22 cellular contexts compared by ENCODE assay signal in genomic region chr5:103546858-103547257, GRCh38. TPM values are rescaled to one million over a fixed set of nuclear protein-coding genes. Genes with fewer than 3 reads are reported as not detected.
DNase-seq lines count a peak whose midpoint lies in the region; ATAC-seq and TF ChIP-seq lines count a peak whose summit lies in the region.
"Had no signal": no experiment of that assay in that cellular context is flagged by ENCODE, and none has a peak within 500 bp of the region (broad histone marks: within the 10 kb centered on the region; RNA-seq: fewer than 3 reads in every experiment).

No MANE protein-coding gene starts in this region.

- H3K27ac ChIP-seq in lower lobe of right lung, result no peak overlapping the region
- H3K27ac ChIP-seq in RWPE1, result no peak overlapping the region
- no peak overlapping the region for H3K27ac ChIP-seq in prostate gland
- H3K27ac ChIP-seq: dorsolateral prefrontal cortex, neutrophil, SJSA1, upper lobe of left lung had no signal

- no peak for DNase-seq in lower lobe of right lung
- no peak for DNase-seq in stimulated activated CD4-positive, alpha-beta T cell treated with anti-CD3 and anti-CD28 coated beads, Interleukin-4, amount 100 ng/mL, for 1 hour
- no peak for DNase-seq in RWPE1 (ENCODE audit: low spot score)
- DNase-seq in glutamatergic neuron, result no peak
- DNase-seq in prostate gland (ENCODE audit: low spot score), result no peak
- DNase-seq: activated CD4-positive, alpha-beta memory T cell treated with anti-CD3 and anti-CD28 coated beads for 36 hours; activated naive CD8-positive, alpha-beta T cell treated with anti-CD3 and anti-CD28 coated beads, Interleukin-2, amount 10 ng/mL, durations not matched to agents 7 days and 5 days; Calu3; cerebellar nuclear complex; dorsolateral prefrontal cortex; MG63; NCI-H526 treated with DMSO at 0.1 percent for 48 hours; stimulated activated CD8-positive, alpha-beta memory T cell treated with anti-CD3 and anti-CD28 coated beads, Interleukin-4, amount 100 ng/mL, for 48 hours; T-helper 1 cell; upper lobe of left lung had no signal

- CTCF ChIA-PET in RWPE1 (lab: Yijun Ruan, JAX), result interaction anchor here (0.5 to 0.6 kb wide), 2 partner anchors 8 to 20 kb away, joined by 3 to 4 read pairs; no protein-coding TSS in a partner anchor

- H3K9me3 ChIP-seq in lower lobe of right lung, result no peaks in the 10 kb centered on the region
- no peaks in the 10 kb centered on the region for H3K9me3 ChIP-seq in prostate gland
- H3K9me3 ChIP-seq: MG63, neutrophil, SJSA1, upper lobe of left lung had no signal

- H3K36me3 ChIP-seq in lower lobe of right lung, result peaks cover 8% of the 10 kb centered on the region
- H3K36me3 ChIP-seq in prostate gland, result no peaks in the 10 kb centered on the region
- H3K36me3 ChIP-seq: neutrophil, SJSA1 had no signal

- WGBS in prostate gland, result 36% methylated on average over 2 of the region's 2 CpGs

- no peak overlapping the region for H3K4me3 Mint-ChIP-seq in glutamatergic neuron (ENCODE audit: unreplicated experiment)
- H3K4me3 Mint-ChIP-seq: activated CD4-positive, alpha-beta memory T cell treated with anti-CD3 and anti-CD28 coated beads for 36 hours; activated naive CD8-positive, alpha-beta T cell treated with anti-CD3 and anti-CD28 coated beads, Interleukin-2, amount 10 ng/mL, durations not matched to agents 7 days and 5 days; CD14-positive monocyte had no signal

- no peaks in the 10 kb centered on the region for H3K27me3 Mint-ChIP-seq in glutamatergic neuron (ENCODE audit: unreplicated experiment)
- H3K27me3 Mint-ChIP-seq: activated CD4-positive, alpha-beta memory T cell treated with anti-CD3 and anti-CD28 coated beads for 36 hours; activated naive CD8-positive, alpha-beta T cell treated with anti-CD3 and anti-CD28 coated beads, Interleukin-2, amount 10 ng/mL, durations not matched to agents 7 days and 5 days; progenitor cell of endocrine pancreas had no signal

- H3K4me3 ChIP-seq in lower lobe of right lung (no peak overlapping the region), prostate gland (no peak overlapping the region)
- H3K4me3 ChIP-seq: dorsolateral prefrontal cortex, MG63, SJSA1, upper lobe of left lung had no signal

- intact Hi-C loops in lower lobe of right lung (cut with DNase I), result no loop called here
- intact Hi-C loops in prostate gland (cut with DNase I), result no loop called here

- ATAC-seq in GM18870 (IDR thresholded peaks at IDR 0.05; ENCODE audit: unreplicated experiment) (peak; percentile 80), GM21515 (IDR thresholded peaks at IDR 0.05; ENCODE audit: unreplicated experiment) (peak; percentile 54), HG03159 (IDR thresholded peaks at IDR 0.05; ENCODE audit: unreplicated experiment) (peak; percentile 47), lower lobe of right lung (peak; percentile 50 to 89)

- H3K4me1 ChIP-seq in lower lobe of right lung (no peaks in the 10 kb centered on the region), prostate gland (replicated peaks) (no peaks in the 10 kb centered on the region)
- H3K4me1 ChIP-seq: SJSA1, upper lobe of left lung had no signal

- no peak for TF ChIP-seq POLR2A in prostate gland (IDR thresholded peaks at IDR 0.05)

- H3K4me1 Mint-ChIP-seq in glutamatergic neuron (ENCODE audit: low read depth, unreplicated experiment), result no peaks in the 10 kb centered on the region
- H3K4me1 Mint-ChIP-seq: activated naive CD8-positive, alpha-beta T cell treated with anti-CD3 and anti-CD28 coated beads, Interleukin-2, amount 10 ng/mL, durations not matched to agents 7 days and 5 days; CD14-positive monocyte had no signal

- no peak for TF ChIP-seq CTCF in lower lobe of right lung (IDR thresholded peaks at IDR 0.05)
- TF ChIP-seq CTCF in RWPE1 (conservative IDR thresholded peaks at IDR 0.05; ENCODE audit: low read depth), result no peak
- no peak for TF ChIP-seq CTCF in glutamatergic neuron (IDR thresholded peaks at IDR 0.05; ENCODE audit: partially characterized antibody, unreplicated experiment)
- no peak for TF ChIP-seq CTCF in prostate gland (IDR thresholded peaks at IDR 0.05)

- no peaks in the 10 kb centered on the region for H3K36me3 Mint-ChIP-seq in glutamatergic neuron (ENCODE audit: unreplicated experiment)
- H3K36me3 Mint-ChIP-seq: activated CD4-positive, alpha-beta memory T cell treated with anti-CD3 and anti-CD28 coated beads for 36 hours; activated naive CD8-positive, alpha-beta T cell treated with anti-CD3 and anti-CD28 coated beads, Interleukin-2, amount 10 ng/mL, durations not matched to agents 7 days and 5 days had no signal

- H3K27me3 ChIP-seq in lower lobe of right lung (ENCODE audit: low read depth), result no peaks in the 10 kb centered on the region
- no peaks in the 10 kb centered on the region for H3K27me3 ChIP-seq in prostate gland (replicated peaks; ENCODE audit: insufficient read depth)
- H3K27me3 ChIP-seq: dorsolateral prefrontal cortex, MG63, neutrophil, upper lobe of left lung had no signal

- H3K27ac Mint-ChIP-seq in glutamatergic neuron (ENCODE audit: unreplicated experiment), result no peak overlapping the region
- H3K27ac Mint-ChIP-seq: activated CD4-positive, alpha-beta memory T cell treated with anti-CD3 and anti-CD28 coated beads for 36 hours; activated naive CD8-positive, alpha-beta T cell treated with anti-CD3 and anti-CD28 coated beads, Interleukin-2, amount 10 ng/mL, durations not matched to agents 7 days and 5 days; CD14-positive monocyte; progenitor cell of endocrine pancreas had no signal

- POLR2A ChIA-PET in RWPE1 (lab: Yijun Ruan, JAX; ENCODE audit: low non-redundant PET), result no interaction called here

- no peaks in the 10 kb centered on the region for H3K9me3 Mint-ChIP-seq in glutamatergic neuron (ENCODE audit: unreplicated experiment)
- H3K9me3 Mint-ChIP-seq: activated CD4-positive, alpha-beta memory T cell treated with anti-CD3 and anti-CD28 coated beads for 36 hours; activated naive CD8-positive, alpha-beta T cell treated with anti-CD3 and anti-CD28 coated beads, Interleukin-2, amount 10 ng/mL, durations not matched to agents 7 days and 5 days; CD14-positive monocyte had no signal

RNA-seq across cellular contexts. Expression of gene NUDT12, which starts 15.7 kb away (rescaled TPM):
- total RNA-seq in lower lobe of right lung (11.8 TPM), glutamatergic neuron (ENCODE audit: unreplicated experiment) (10.9 TPM), prostate gland (10 to 100 TPM; 11.3 to 29.6 TPM)
